ENCODE assay signal across 10 cellular contexts in genomic region chr5:28473531-28474107, GRCh38.
DNase-seq lines count a peak whose midpoint lies in the region; ATAC-seq and TF ChIP-seq lines count a peak whose summit lies in the region.
"Had no signal": no experiment of that assay in that cellular context is flagged by ENCODE, and none has a peak within 500 bp of the region (broad histone marks: within the 10 kb centered on the region; RNA-seq: fewer than 3 reads in every experiment).

No MANE protein-coding gene starts in this region.

- H3K9me3 ChIP-seq in Karpas-422 (ENCODE audit: low read length), result no peaks in the 10 kb centered on the region

- no peak overlapping the region for H3K4me3 Mint-ChIP-seq in WTC11
- H3K4me3 Mint-ChIP-seq in activated T-cell treated with anti-CD3 and anti-CD28 coated beads, Interleukin-2, amount 50 U/mL, for 4 hours, result no peak overlapping the region
- H3K4me3 Mint-ChIP-seq in activated T-helper 2 cell treated with anti-CD3 and anti-CD28 coated beads, Interferon-gamma antibody, Interleukin-2, Interleukin-4, amounts not matched to agents 10 μg/mL and 5 μg/mL and 100 μg/mL, durations not matched to agents 14 hours and 24 hours and 36 hours (ENCODE audit: low read depth), result no peak overlapping the region

- H3K36me3 Mint-ChIP-seq in WTC11, result no peaks in the 10 kb centered on the region
- H3K36me3 Mint-ChIP-seq in activated T-cell treated with anti-CD3 and anti-CD28 coated beads, Interleukin-2, amount 50 U/mL, for 4 hours (ENCODE audit: insufficient read depth), result no peaks in the 10 kb centered on the region
- no peaks in the 10 kb centered on the region for H3K36me3 Mint-ChIP-seq in activated T-helper 2 cell treated with anti-CD3 and anti-CD28 coated beads, Interferon-gamma antibody, Interleukin-2, Interleukin-4, amounts not matched to agents 10 μg/mL and 5 μg/mL and 100 μg/mL, durations not matched to agents 14 hours and 24 hours and 36 hours (ENCODE audit: low read depth)

- H3K27me3 Mint-ChIP-seq in WTC11 (ENCODE audit: low read depth), result no peaks in the 10 kb centered on the region
- H3K27me3 Mint-ChIP-seq in activated T-cell treated with anti-CD3 and anti-CD28 coated beads, Interleukin-2, amount 50 U/mL, for 4 hours (ENCODE audit: low read depth), result no peaks in the 10 kb centered on the region
- H3K27me3 Mint-ChIP-seq in activated T-helper 2 cell treated with anti-CD3 and anti-CD28 coated beads, Interferon-gamma antibody, Interleukin-2, Interleukin-4, amounts not matched to agents 10 μg/mL and 5 μg/mL and 100 μg/mL, durations not matched to agents 14 hours and 24 hours and 36 hours (ENCODE audit: low read depth), result no peaks in the 10 kb centered on the region

- peak; percentile 72 for ATAC-seq in WTC11
- ATAC-seq in left lobe of liver, result peak; percentile 84
- no peak for ATAC-seq in activated CD4-positive, CD25-positive, alpha-beta regulatory T cell treated with anti-CD3 and anti-CD28 coated beads, Interleukin-2, amount 50 U/mL, for 24 hours
- ATAC-seq in HG02623 (IDR thresholded peaks at IDR 0.05; ENCODE audit: unreplicated experiment), result no peak
- ATAC-seq in activated T-cell treated with anti-CD3 and anti-CD28 coated beads, Interleukin-2, amount 50 U/mL, for 4 hours, result no peak

- H3K4me1 Mint-ChIP-seq in WTC11, result no peaks in the 10 kb centered on the region
- no peaks in the 10 kb centered on the region for H3K4me1 Mint-ChIP-seq in activated T-cell treated with anti-CD3 and anti-CD28 coated beads, Interleukin-2, amount 50 U/mL, for 4 hours (ENCODE audit: low read depth)
- no peaks in the 10 kb centered on the region for H3K4me1 Mint-ChIP-seq in activated T-helper 2 cell treated with anti-CD3 and anti-CD28 coated beads, Interferon-gamma antibody, Interleukin-2, Interleukin-4, amounts not matched to agents 10 μg/mL and 5 μg/mL and 100 μg/mL, durations not matched to agents 14 hours and 24 hours and 36 hours (ENCODE audit: low read depth)

- no peaks in the 10 kb centered on the region for H4K20me1 ChIP-seq in Karpas-422 (ENCODE audit: insufficient read depth, low read depth, low read length)

- no peak overlapping the region for H2AFZ ChIP-seq in Karpas-422 (ENCODE audit: low read length)

- no peak overlapping the region for H3K9ac ChIP-seq in Karpas-422 (ENCODE audit: low read length)

- H3K4me1 ChIP-seq in Karpas-422 (ENCODE audit: low read length), result peaks cover 13% of the 10 kb centered on the region

- no peaks in the 10 kb centered on the region for H3K79me2 ChIP-seq in Karpas-422 (ENCODE audit: low read length)

- H3K27ac Mint-ChIP-seq in WTC11, result no peak overlapping the region
- no peak overlapping the region for H3K27ac Mint-ChIP-seq in activated T-helper 2 cell treated with anti-CD3 and anti-CD28 coated beads, Interferon-gamma antibody, Interleukin-2, Interleukin-4, amounts not matched to agents 10 μg/mL and 5 μg/mL and 100 μg/mL, durations not matched to agents 14 hours and 24 hours and 36 hours

- intact Hi-C loops in activated T-helper 2 cell treated with anti-CD3 and anti-CD28 coated beads, Interferon-gamma antibody, Interleukin-2, Interleukin-4, amounts not matched to agents 10 μg/mL and 5 μg/mL and 100 μg/mL, durations not matched to agents 14 hours and 24 hours and 36 hours (cut with micrococcal nuclease), result no loop called here

- no peaks in the 10 kb centered on the region for H3K9me2 ChIP-seq in Karpas-422 (replicated peaks; ENCODE audit: insufficient read depth, low read length)

- DNase-seq in DMS153 treated with DMSO at 0.1 percent for 48 hours (lab: John Stamatoyannopoulos, UW; ENCODE audit: unreplicated experiment), result peak; percentile 36
- peak; percentile 70 for DNase-seq in Karpas-422
- no peak for DNase-seq in WTC11 (ENCODE audit: low spot score)
- DNase-seq in left lobe of liver (ENCODE audit: low spot score), result no peak
- no peak for DNase-seq in activated T-cell treated with anti-CD3 and anti-CD28 coated beads, Interleukin-2, amount 50 U/mL, for 4 hours
- no peak for DNase-seq in activated T-helper 2 cell treated with anti-CD3 and anti-CD28 coated beads, Interferon-gamma antibody, Interleukin-2, Interleukin-4, amounts not matched to agents 10 μg/mL and 5 μg/mL and 100 μg/mL, durations not matched to agents 14 hours and 24 hours and 36 hours (ENCODE audit: low spot score)
- DNase-seq: amniotic stem cell, DMS79 had no signal

- H3K27me3 ChIP-seq in Karpas-422 (ENCODE audit: low read length), result no peaks in the 10 kb centered on the region

- H3K4me2 ChIP-seq in Karpas-422 (ENCODE audit: low read depth, low read length, poor library complexity, severe bottlenecking), result no peak overlapping the region

- TF ChIP-seq CTCF in WTC11 (IDR thresholded peaks at IDR 0.05), result no peak

- H3K9me3 Mint-ChIP-seq in WTC11, result peaks cover 12% of the 10 kb centered on the region; the same call in 1 of the 2 replicates
- H3K9me3 Mint-ChIP-seq in activated T-cell treated with anti-CD3 and anti-CD28 coated beads, Interleukin-2, amount 50 U/mL, for 4 hours, result peaks cover 8% of the 10 kb centered on the region
- H3K9me3 Mint-ChIP-seq in activated T-helper 2 cell treated with anti-CD3 and anti-CD28 coated beads, Interferon-gamma antibody, Interleukin-2, Interleukin-4, amounts not matched to agents 10 μg/mL and 5 μg/mL and 100 μg/mL, durations not matched to agents 14 hours and 24 hours and 36 hours, result peaks cover 48% of the 10 kb centered on the region

- no peak overlapping the region for H3K27ac ChIP-seq in Karpas-422 (ENCODE audit: low read length)

- no peak overlapping the region for H3K4me3 ChIP-seq in Karpas-422 (ENCODE audit: low read length)

- no peaks in the 10 kb centered on the region for H3K36me3 ChIP-seq in Karpas-422 (ENCODE audit: insufficient read depth, low read length)

- CTCF ChIA-PET in WTC11 (lab: Charles Lee), result interaction anchor here (0.7 to 2.1 kb wide), 5 partner anchors 102 to 293 kb away, joined by 3 to 10 read pairs (median 5); no protein-coding TSS in a partner anchor

- POLR2A ChIA-PET in WTC11 (lab: Charles Lee), result no interaction called here

TF ChIP-seq in WTC11, 78 proteins besides CTCF, POLR2A, EP300 and RAD21:
- TF ChIP-seq JAZF1 (CRISPR knock-in tag; IDR thresholded peaks at IDR 0.05), result no peak
- no peak for TF ChIP-seq TP53 (CRISPR knock-in tag; IDR thresholded peaks at IDR 0.05)
TF ChIP-seq in WTC11: peak in this region for 0.

Comparison
In these comparisons a context has a peak if more than half of its experiments do, and no peak if none do; other contexts are left out.
1. DNase-seq: peak in DMS153 treated with DMSO at 0.1 percent for 48 hours (single experiment) and Karpas-422 (single experiment); none in WTC11 (single experiment), left lobe of liver (single experiment), activated T-cell treated with anti-CD3 and anti-CD28 coated beads, Interleukin-2, amount 50 U/mL, for 4 hours (single experiment) and activated T-helper 2 cell treated with anti-CD3 and anti-CD28 coated beads, Interferon-gamma antibody, Interleukin-2, Interleukin-4, amounts not matched to agents 10 μg/mL and 5 μg/mL and 100 μg/mL, durations not matched to agents 14 hours and 24 hours and 36 hours (single experiment).
2. ATAC-seq: peak in WTC11 (single experiment) and left lobe of liver (single experiment); none in activated CD4-positive, CD25-positive, alpha-beta regulatory T cell treated with anti-CD3 and anti-CD28 coated beads, Interleukin-2, amount 50 U/mL, for 24 hours (0 of 2), HG02623 (single experiment) and activated T-cell treated with anti-CD3 and anti-CD28 coated beads, Interleukin-2, amount 50 U/mL, for 4 hours (0 of 2).